In genomic region chr6:111524252-111524651, GRCh38 we compare ENCODE assay signal across 16 cellular contexts. TPM values are rescaled to one million over a fixed set of nuclear protein-coding genes. Genes with fewer than 3 reads are reported as not detected.
DNase-seq lines count a peak whose midpoint lies in the region; ATAC-seq and TF ChIP-seq lines count a peak whose summit lies in the region.
"Had no signal": no experiment of that assay in that cellular context is flagged by ENCODE, and none has a peak within 500 bp of the region (broad histone marks: within the 10 kb centered on the region; RNA-seq: fewer than 3 reads in every experiment).

No MANE protein-coding gene starts in this region.

- TF ChIP-seq CTCF in gastrocnemius medialis (IDR thresholded peaks at IDR 0.05 in 4 of 5, conservative IDR thresholded peaks at IDR 0.05 in 1 of 5): no peak
- no peak for TF ChIP-seq CTCF in WERI-Rb-1 (IDR thresholded peaks at IDR 0.05; ENCODE audit: low read depth, low read length)

- intact Hi-C loops in gastrocnemius medialis (cut with DNase I; ENCODE audit: low total_unique reads): no loop called here

- H3K56ac ChIP-seq in mesendoderm (ENCODE audit: low read length): no peak overlapping the region

- H3K27ac ChIP-seq in SK-N-MC: peak overlapping the region; percentile 97
- no peak overlapping the region for H3K27ac ChIP-seq in mesendoderm (ENCODE audit: low read depth, low read length)
- H3K27ac ChIP-seq in gastrocnemius medialis: peak overlapping the region in 3 of 4 donors; percentile 24 to 54 (median 27)
- H3K27ac ChIP-seq in WERI-Rb-1: no peak overlapping the region
- H3K27ac ChIP-seq: HL-60 had no signal

- H3K9me3 ChIP-seq in SK-N-MC (ENCODE audit: low read depth, low read length) (peaks cover 4% of the 10 kb centered on the region; the same call in 1 of the 2 replicates), gastrocnemius medialis (no peaks in the 10 kb centered on the region), WERI-Rb-1 (ENCODE audit: severe bottlenecking) (no peaks in the 10 kb centered on the region)

- no peak overlapping the region for H4K8ac ChIP-seq in mesendoderm (ENCODE audit: low read depth, low read length)

- H3K4me3 ChIP-seq in SK-N-MC (peak overlapping the region; percentile 64; the same call in 1 of the 2 replicates), mesendoderm (ENCODE audit: low read length) (no peak overlapping the region), gastrocnemius medialis (no peak overlapping the region), WERI-Rb-1 (ENCODE audit: low read depth, low read length) (no peak overlapping the region)
- H3K4me3 ChIP-seq: K562 had no signal

- no peak overlapping the region for H3K4ac ChIP-seq in mesendoderm (ENCODE audit: low read depth, low read length)

- H3K27me3 ChIP-seq in mesendoderm (ENCODE audit: insufficient read depth, low read length, poor library complexity) (no peaks in the 10 kb centered on the region), gastrocnemius medialis (no peaks in the 10 kb centered on the region), WERI-Rb-1 (ENCODE audit: insufficient read depth, low read depth, severe bottlenecking) (no peaks in the 10 kb centered on the region)

- H3K36me3 ChIP-seq in SK-N-MC (ENCODE audit: insufficient read depth, low read length) (peaks cover 14% of the 10 kb centered on the region; the same call in 1 of the 2 replicates), mesendoderm (ENCODE audit: control insufficient read depth, insufficient read depth, low read length) (no peaks in the 10 kb centered on the region), gastrocnemius medialis (no peaks in the 10 kb centered on the region), WERI-Rb-1 (no peaks in the 10 kb centered on the region)

- H2BK120ac ChIP-seq in mesendoderm (ENCODE audit: low read depth, low read length): no peak overlapping the region

- WGBS in mesendoderm (ENCODE audit: extremely low coverage, insufficient coverage, low lambda C conversion rate): no CpG with 5 or more reads among the region's 4 CpGs

- H3K79me1 ChIP-seq in mesendoderm (ENCODE audit: low read length): no peaks in the 10 kb centered on the region

- no peak overlapping the region for H2AK5ac ChIP-seq in mesendoderm (ENCODE audit: low read length)

- peak overlapping the region; percentile 64 for H3K9ac ChIP-seq in SK-N-MC (ENCODE audit: insufficient read length)
- H3K9ac ChIP-seq in mesendoderm (ENCODE audit: low read length): no peak overlapping the region

- in situ Hi-C loops in gastrocnemius medialis (cut with MboI; ENCODE audit: low sequenced_read_pairs in 4 of 4): no loop called here

- peak overlapping the region; percentile 35 for H4K5ac ChIP-seq in mesendoderm (ENCODE audit: low read length)

- H3K4me2 ChIP-seq in mesendoderm (ENCODE audit: low read length): no peak overlapping the region

- H3K23ac ChIP-seq in mesendoderm (ENCODE audit: low read length): peak overlapping the region; percentile 37

- no peak overlapping the region for H3K18ac ChIP-seq in mesendoderm (ENCODE audit: low read length)

- ATAC-seq in gastrocnemius medialis: no peak
- ATAC-seq in GM18868 (IDR thresholded peaks at IDR 0.05; ENCODE audit: unreplicated experiment): no peak
- ATAC-seq: HCT116, K562 had no signal

- TF ChIP-seq POLR2A in gastrocnemius medialis (IDR thresholded peaks at IDR 0.05): no peak

- H2BK5ac ChIP-seq in mesendoderm (ENCODE audit: low read length): no peak overlapping the region

- H3K4me1 ChIP-seq in mesendoderm (ENCODE audit: control insufficient read depth, low read depth, low read length): no peaks in the 10 kb centered on the region
- H3K4me1 ChIP-seq in gastrocnemius medialis: peaks cover 21 to 25% of the 10 kb centered on the region in 2 donors

- no peaks in the 10 kb centered on the region for H3K79me2 ChIP-seq in mesendoderm (ENCODE audit: control insufficient read depth, insufficient read depth, low read length)

- DNase-seq in Ammon's horn (ENCODE audit: low spot score) (peak; percentile 42), SK-N-MC (ENCODE audit: low read depth, low spot score) (no peak), mesendoderm (no peak), gastrocnemius medialis (no peak), NCI-H146 (lab: John Stamatoyannopoulos, UW) (no peak), WERI-Rb-1 (no peak)
- no peak for DNase-seq in activated CD8-positive, alpha-beta memory T cell treated with anti-CD3 and anti-CD28 coated beads, Interleukin-2, amount 50 U/mL, for 4 hours
- DNase-seq: AML-193; Calu3; CD4-positive, CD25-positive, alpha-beta regulatory T cell; NCI-H2227 treated with DMSO at 0.1 percent for 48 hours; NK-92 treated with Interleukin-12 subunit alpha and Interleukin-12 subunit beta, amount 100 ng/mL, for 24 hours had no signal

- H2BK15ac ChIP-seq in mesendoderm (replicated peaks; ENCODE audit: low read depth): no peak overlapping the region

RNA-seq across cellular contexts. Expression of gene REV3L, which starts 41.2 kb away (rescaled TPM):
- polyA plus RNA-seq in mesendoderm (2013, experiment 1 of 2): 3.5 TPM
- polyA plus RNA-seq in mesendoderm (2013, experiment 2 of 2): 2.2 TPM
- total RNA-seq in gastrocnemius medialis: 10 to 100 TPM; 25.9 to 79.1 (median 49.0) TPM

Comparison
In these comparisons a context has a peak if more than half of its experiments do, and no peak if none do; other contexts are left out.
1. H3K27ac ChIP-seq: peak in SK-N-MC (single experiment) and gastrocnemius medialis (3 of 4); none in mesendoderm (single experiment) and WERI-Rb-1 (single experiment).